Comparison of ENCODE assay signal across 29 cellular contexts in genomic region chr18:59540819-59541218, GRCh38.
DNase-seq lines count a peak whose midpoint lies in the region; ATAC-seq, FAIRE-seq and TF ChIP-seq lines count a peak whose summit lies in the region.
"Had no signal": no experiment of that assay in that cellular context is flagged by ENCODE, and none has a peak within 500 bp of the region (broad histone marks: within the 10 kb centered on the region; RNA-seq: fewer than 3 reads in every experiment).

No MANE protein-coding gene starts in this region.

- H3K27ac ChIP-seq in suprapubic skin, result peak overlapping the region; percentile 19
- H3K27ac ChIP-seq: coronary artery, lower lobe of right lung, RWPE1, spleen, transverse colon, WERI-Rb-1 had no signal

- H3K27me3 ChIP-seq in suprapubic skin, result no peaks in the 10 kb centered on the region
- H3K27me3 ChIP-seq: BE2C, transverse colon had no signal

- TF ChIP-seq POLR2A in suprapubic skin (IDR thresholded peaks at IDR 0.05), result no peak

- peak; percentile 13 for DNase-seq in NCI-H82 (lab: John Stamatoyannopoulos, UW)
- DNase-seq in NCI-H82 treated with DMSO at 0.1 percent for 48 hours (lab: John Stamatoyannopoulos, UW; ENCODE audit: unreplicated experiment), result no peak
- peak; percentile 20 for DNase-seq in astrocyte of the spinal cord (ENCODE audit: low read depth, low spot score)
- DNase-seq in fibroblast of villous mesenchyme (ENCODE audit: low read depth), result peak; percentile 54
- DNase-seq in suprapubic skin (ENCODE audit: low spot score in 2 of 2), result no peak
- no peak for DNase-seq in GM19239 (ENCODE audit: insufficient read length, low spot score)
- DNase-seq in COR-L47 (lab: John Stamatoyannopoulos, UW), result no peak
- DNase-seq: activated CD4-positive, alpha-beta T cell treated with anti-CD3 and anti-CD28 coated beads, Interleukin-2, amount 50 U/mL, for 4 hours; activated CD8-positive, alpha-beta memory T cell treated with anti-CD3 and anti-CD28 coated beads, Interleukin-2, amount 50 U/mL, for 4 hours; BE2C; EL; endodermal cell; lower lobe of right lung; NCI-H1105 treated with DMSO at 0.1 percent for 48 hours; NCI-H2029 treated with DMSO at 0.1 percent for 48 hours; NCI-H510A; spleen; stimulated activated CD4-positive, alpha-beta T cell treated with anti-CD3 and anti-CD28 coated beads, Interleukin-4, amount 100 ng/mL, for 1 hour; stimulated activated naive CD8-positive, alpha-beta T cell treated with anti-CD3 and anti-CD28 coated beads, Interleukin-15, Interleukin-2, amounts not matched to agents 100 U/mL and 50 U/mL, for 24 hours; transverse colon; WERI-Rb-1 had no signal

- no peaks in the 10 kb centered on the region for H3K9me3 ChIP-seq in suprapubic skin
- H3K9me3 ChIP-seq: BE2C, HAP-1, lower lobe of right lung, transverse colon had no signal

- peaks cover 7% of the 10 kb centered on the region for H3K4me1 ChIP-seq in suprapubic skin
- H3K4me1 ChIP-seq: BE2C, HAP-1, lower lobe of right lung, spleen, transverse colon had no signal

- TF ChIP-seq CTCF in astrocyte of the spinal cord (IDR thresholded peaks at IDR 0.05; ENCODE audit: low read depth, low read length) (no peak), fibroblast of villous mesenchyme (IDR thresholded peaks at IDR 0.05; ENCODE audit: insufficient read depth, low read depth, low read length) (no peak), suprapubic skin (IDR thresholded peaks at IDR 0.05) (no peak)

- H3K36me3 ChIP-seq in suprapubic skin, result no peaks in the 10 kb centered on the region
- H3K36me3 ChIP-seq: BE2C, HAP-1, lower lobe of right lung, spleen, transverse colon, WERI-Rb-1 had no signal

- no peak for ATAC-seq in GM18519 (IDR thresholded peaks at IDR 0.05; ENCODE audit: low FRiP score, unreplicated experiment)
- ATAC-seq: activated naive CD4-positive, alpha-beta T cell treated with anti-CD3 and anti-CD28 coated beads, Interleukin-2, amount 50 U/mL, for 72 hours; activated T-helper 17 cell treated with anti-CD3 and anti-CD28 coated beads, Interleukin-2, amount 50 U/mL, for 72 hours; lower lobe of right lung; SK-N-SH treated with all-trans-retinoic acid at 6 μM for 48 hours; stimulated activated naive CD8-positive, alpha-beta T cell treated with anti-CD3 and anti-CD28 coated beads, Interleukin-15, Interleukin-2, amounts not matched to agents 100 U/mL and 50 U/mL, for 24 hours had no signal

- in situ Hi-C loops in astrocyte of the spinal cord (cut with HindIII; ENCODE audit: low sequenced_read_pairs), result no loop called here

- no peak for TF ChIP-seq EP300 in suprapubic skin (IDR thresholded peaks at IDR 0.05)

- no peak overlapping the region for H3K4me3 ChIP-seq in astrocyte of the spinal cord (ENCODE audit: low read depth, low read length)
- no peak overlapping the region for H3K4me3 ChIP-seq in fibroblast of villous mesenchyme (ENCODE audit: low read depth, low read length)
- H3K4me3 ChIP-seq in suprapubic skin, result no peak overlapping the region
- H3K4me3 ChIP-seq: coronary artery, HAP-1, lower lobe of right lung, spleen, transverse colon had no signal

- no peak for FAIRE-seq in GM19239 (lab: Jason Lieb, UNC)
- FAIRE-seq: keratinocyte had no signal

- WGBS in suprapubic skin, result 20% methylated on average over 2 of the region's 2 CpGs

Comparison
In these comparisons a context has a peak if more than half of its experiments do, and no peak if none do; other contexts are left out.
1. DNase-seq: peak in NCI-H82 (single experiment), astrocyte of the spinal cord (single experiment) and fibroblast of villous mesenchyme (single experiment); none in NCI-H82 treated with DMSO at 0.1 percent for 48 hours (single experiment), suprapubic skin (0 of 2), GM19239 (single experiment) and COR-L47 (single experiment).